ENCODE assay signal across 21 cellular contexts in genomic region chr2:216220976-216221375, GRCh38.
"Had no signal": no experiment of that assay in that cellular context is flagged by ENCODE, and none has a peak within 500 bp of the region (broad histone marks: within the 10 kb centered on the region; RNA-seq: fewer than 3 reads in every experiment).

No MANE protein-coding gene starts in this region.

- H3K4me3 ChIP-seq: ascending aorta, breast epithelium, gastroesophageal sphincter, heart left ventricle, spleen, testis, upper lobe of left lung had no signal

- H3K36me3 ChIP-seq: breast epithelium, upper lobe of left lung had no signal

- H3K4me3 Mint-ChIP-seq: stimulated activated memory B cell treated with anti-CD40 and anti-IgM and Interleukin-4, amounts not matched to agents 10 μg/mL and 1 μg/mL and 100 μg/mL, for 72 hours had no signal

- H3K9me3 ChIP-seq: ascending aorta, breast epithelium, gastroesophageal sphincter, heart left ventricle, spleen, testis, upper lobe of left lung had no signal

- H3K4me1 ChIP-seq: ascending aorta, breast epithelium, testis had no signal

- DNase-seq: activated CD4-positive, alpha-beta T cell treated with anti-CD3 and anti-CD28 coated beads, Interleukin-2, amount 50 U/mL, for 48 hours; activated CD4-positive, CD25-positive, alpha-beta regulatory T cell treated with anti-CD3 and anti-CD28 coated beads, Interleukin-2, amount 50 U/mL, for 72 hours; activated CD8-positive, alpha-beta memory T cell treated with anti-CD3 and anti-CD28 coated beads, Interleukin-2, amount 50 U/mL, for 48 hours; activated naive CD4-positive, alpha-beta T cell; cerebellar nuclear complex; cortex of kidney; effector CD4-positive, alpha-beta T cell; heart left ventricle; kidney; midbrain; retina; spleen; stimulated activated CD4-positive, alpha-beta T cell treated with anti-CD3 and anti-CD28 coated beads, Interleukin-4, amount 100 ng/mL, for 4 hours; testis; upper lobe of left lung had no signal

- ATAC-seq: gastroesophageal sphincter; left lobe of liver; stimulated activated memory B cell treated with anti-CD40 and anti-IgM and Interleukin-4, amounts not matched to agents 10 μg/mL and 1 μg/mL and 100 μg/mL, for 72 hours had no signal

- H3K27me3 ChIP-seq: ascending aorta, breast epithelium, gastroesophageal sphincter, heart left ventricle, spleen, testis, upper lobe of left lung had no signal

- H3K27ac ChIP-seq: ascending aorta, breast epithelium, gastroesophageal sphincter, heart left ventricle, spleen, testis, upper lobe of left lung, VCaP had no signal

- H3K27me3 Mint-ChIP-seq: stimulated activated memory B cell treated with anti-CD40 and anti-IgM and Interleukin-4, amounts not matched to agents 10 μg/mL and 1 μg/mL and 100 μg/mL, for 72 hours had no signal

- H3K9me3 Mint-ChIP-seq: stimulated activated memory B cell treated with anti-CD40 and anti-IgM and Interleukin-4, amounts not matched to agents 10 μg/mL and 1 μg/mL and 100 μg/mL, for 72 hours had no signal
